In genomic region chr2:113182471-113183260, GRCh38 we compare ENCODE assay signal across 22 cellular contexts. TPM values are rescaled to one million over a fixed set of nuclear protein-coding genes. Genes with fewer than 3 reads are reported as not detected.
DNase-seq lines count a peak whose midpoint lies in the region; ATAC-seq and TF ChIP-seq lines count a peak whose summit lies in the region.
"Had no signal": no experiment of that assay in that cellular context is flagged by ENCODE, and none has a peak within 500 bp of the region (broad histone marks: within the 10 kb centered on the region; RNA-seq: fewer than 3 reads in every experiment).

No MANE protein-coding gene starts in this region.

- H3K27me3 ChIP-seq in mammary epithelial cell (ENCODE audit: insufficient read depth, low read length): no peaks in the 10 kb centered on the region
- no peaks in the 10 kb centered on the region for H3K27me3 ChIP-seq in breast epithelium
- H3K27me3 ChIP-seq in aorta (ENCODE audit: control insufficient read depth in 1 of 2, insufficient read depth in 2 of 2, low read length in 1 of 2): no peaks in the 10 kb centered on the region
- H3K27me3 ChIP-seq in transverse colon: no peaks in the 10 kb centered on the region
- H3K27me3 ChIP-seq: SJSA1, testis had no signal

- intact Hi-C loops in mammary epithelial cell (cut with micrococcal nuclease): no loop called here
- intact Hi-C loops in breast epithelium (cut with DNase I; ENCODE audit: low total_unique reads): no loop called here
- intact Hi-C loops in OCI-LY7 (cut with micrococcal nuclease; ENCODE audit: unreplicated experiment): no loop called here
- intact Hi-C loops in aorta (cut with DNase I): no loop called here
- intact Hi-C loops in transverse colon (cut with DNase I; ENCODE audit: low total_unique reads): no loop called here

- H3K9me3 ChIP-seq in mammary epithelial cell (replicated peaks; ENCODE audit: insufficient read depth, low read length): no peaks in the 10 kb centered on the region
- no peaks in the 10 kb centered on the region for H3K9me3 ChIP-seq in breast epithelium
- H3K9me3 ChIP-seq in OCI-LY7 (ENCODE audit: low read length): no peaks in the 10 kb centered on the region
- H3K9me3 ChIP-seq in aorta (ENCODE audit: control insufficient read depth, low read length): no peaks in the 10 kb centered on the region
- H3K9me3 ChIP-seq in transverse colon: no peaks in the 10 kb centered on the region
- H3K9me3 ChIP-seq: psoas muscle, SJSA1, testis had no signal

- TF ChIP-seq EP300 in transverse colon (IDR thresholded peaks at IDR 0.05; ENCODE audit: low read depth): no peak

- BruUV-seq in mammary epithelial cell (replicated peaks; lab: Mats Ljungman, UMichigan) (TSS peak; percentile 38), OCI-LY7 (replicated peaks; lab: Mats Ljungman, UMichigan) (TSS peak; percentile 8)

- peaks cover 91 to 97% of the 10 kb centered on the region in 2 donors for H3K4me1 Mint-ChIP-seq in immature natural killer cell
- H3K4me1 Mint-ChIP-seq: nephron had no signal

- H3K4me3 Mint-ChIP-seq in immature natural killer cell: peak overlapping the region in 4 of 5 donors; percentile 29 to 96 (median 89)
- H3K4me3 Mint-ChIP-seq: nephron had no signal

- H3K4me2 ChIP-seq in mammary epithelial cell (ENCODE audit: insufficient read depth, low read depth, low read length) (no peak overlapping the region), OCI-LY7 (ENCODE audit: low read length) (no peak overlapping the region)
- H3K4me2 ChIP-seq: KMS-11 had no signal

- no peaks in the 10 kb centered on the region for H3K9me3 Mint-ChIP-seq in immature natural killer cell
- H3K9me3 Mint-ChIP-seq: nephron had no signal

- DNase-seq in mammary epithelial cell (no peak), breast epithelium (ENCODE audit: low spot score in 2 of 2) (no peak), OCI-LY7 (ENCODE audit: low spot score) (no peak), immature natural killer cell (no peak), aorta (peak; percentile 43 to 48), midbrain (lab: John Stamatoyannopoulos, UW) (no peak), transverse colon (no peak)
- DNase-seq: activated CD4-positive, CD25-positive, alpha-beta regulatory T cell treated with anti-CD3 and anti-CD28 coated beads, Interleukin-2, amount 50 U/mL, for 72 hours; Calu3; foreskin melanocyte; hippocampal formation; mesenchymal stem cell; NCI-H187 treated with DMSO at 0.1 percent for 48 hours; NCI-H226; NCI-H82; psoas muscle; small intestine; T-helper 9 cell; testis had no signal

- H3K27ac ChIP-seq in mammary epithelial cell (ENCODE audit: insufficient read depth, low read depth, low read length): no peak overlapping the region
- no peak overlapping the region for H3K27ac ChIP-seq in breast epithelium
- no peak overlapping the region for H3K27ac ChIP-seq in OCI-LY7 (ENCODE audit: low read depth, low read length, poor library complexity, severe bottlenecking)
- H3K27ac ChIP-seq in aorta (ENCODE audit: low read depth in 1 of 2, low read length in 2 of 2): no peak overlapping the region
- H3K27ac ChIP-seq in transverse colon: no peak overlapping the region
- H3K27ac ChIP-seq: KMS-11, psoas muscle, SJSA1, testis had no signal

- dilution Hi-C loops in mammary epithelial cell (cut with HindIII; ENCODE audit: low sequenced_read_pairs): no loop called here

- H3K9ac ChIP-seq in mammary epithelial cell (ENCODE audit: insufficient read depth, low read length): no peak overlapping the region
- H3K9ac ChIP-seq: KMS-11 had no signal

- H2AFZ ChIP-seq in mammary epithelial cell (ENCODE audit: low read depth, low read length) (no peak overlapping the region), OCI-LY7 (ENCODE audit: low read length) (no peak overlapping the region)

- TF ChIP-seq CTCF in mammary epithelial cell (conservative IDR thresholded peaks at IDR 0.05 in 1 of 2, IDR thresholded peaks at IDR 0.05 in 1 of 2; ENCODE audit: extremely low read depth in 1 of 2, insufficient read depth in 1 of 2, low read depth in 1 of 2, low read length in 2 of 2) (no peak), breast epithelium (IDR thresholded peaks at IDR 0.05) (no peak), OCI-LY7 (conservative IDR thresholded peaks at IDR 0.05; ENCODE audit: low read length) (no peak), transverse colon (IDR thresholded peaks at IDR 0.05) (no peak)

- POLR2A ChIA-PET in OCI-LY7 (lab: Charles Lee): interaction anchor here (1.1 to 1.7 kb wide), 2 partner anchors 7 to 44 kb away, joined by 3 to 5 read pairs; no protein-coding TSS in a partner anchor

- H3K27me3 Mint-ChIP-seq in immature natural killer cell (ENCODE audit: low read depth in 3 of 3): peaks cover 2 to 4% (median 3%) of the 10 kb centered on the region in 3 donors

- CTCF ChIA-PET in mammary epithelial cell (lab: Charles Lee; ENCODE audit: low non-redundant PET): interaction anchor here (0.5 kb wide), 1 partner anchor 21 kb away, joined by 3 read pairs; no protein-coding TSS in a partner anchor
- CTCF ChIA-PET in OCI-LY7 (lab: Charles Lee; ENCODE audit: unreplicated experiment): no interaction called here

- TF ChIP-seq POLR2A in breast epithelium (IDR thresholded peaks at IDR 0.05) (no peak), transverse colon (IDR thresholded peaks at IDR 0.05) (no peak)

- peak overlapping the region; percentile 89 to 98 (median 96) for H3K27ac Mint-ChIP-seq in immature natural killer cell
- H3K27ac Mint-ChIP-seq: nephron had no signal

- ATAC-seq in aorta (ENCODE audit: low FRiP score): no peak
- ATAC-seq: psoas muscle had no signal

- no peaks in the 10 kb centered on the region for H4K20me1 ChIP-seq in mammary epithelial cell (ENCODE audit: insufficient read depth, low read length)
- peaks cover 6% of the 10 kb centered on the region for H4K20me1 ChIP-seq in OCI-LY7 (ENCODE audit: insufficient read depth, low read length)

- H3K4me1 ChIP-seq in mammary epithelial cell (ENCODE audit: insufficient read depth, low read length) (no peaks in the 10 kb centered on the region), breast epithelium (no peaks in the 10 kb centered on the region), OCI-LY7 (ENCODE audit: insufficient read depth, low read length, poor library complexity, severe bottlenecking) (peaks cover 6% of the 10 kb centered on the region), aorta (ENCODE audit: control insufficient read depth in 1 of 2, insufficient read depth in 2 of 2, low read length in 2 of 2) (no peaks in the 10 kb centered on the region), transverse colon (peaks cover 0 to 17% (median 5%) of the 10 kb centered on the region in 4 donors)
- H3K4me1 ChIP-seq: psoas muscle, SJSA1 had no signal

- H3K36me3 ChIP-seq in mammary epithelial cell (ENCODE audit: insufficient read depth, low read length) (no peaks in the 10 kb centered on the region), breast epithelium (no peaks in the 10 kb centered on the region), OCI-LY7 (ENCODE audit: insufficient read depth, low read length) (peaks cover 80% of the 10 kb centered on the region), aorta (ENCODE audit: control insufficient read depth in 1 of 2, insufficient read depth in 2 of 2, low read length in 1 of 2) (no peaks in the 10 kb centered on the region), transverse colon (no peaks in the 10 kb centered on the region)
- H3K36me3 ChIP-seq: SJSA1 had no signal

- 96% methylated on average over 12 of the region's 15 CpGs for WGBS in mammary epithelial cell (ENCODE audit: low coverage, missing lambda C conversion rate)
- 91 to 92% methylated on average over 15 of the region's 15 CpGs for WGBS in aorta, 2 donors
- 92% methylated on average over 15 of the region's 15 CpGs; no CpG with 5 or more reads in 1 of the 2 donors for WGBS in transverse colon (ENCODE audit: low coverage in 1 of 2), 2 donors

- H3K36me3 Mint-ChIP-seq in immature natural killer cell: peaks cover 4 to 22% (median 22%) of the 10 kb centered on the region in 3 donors

- in situ Hi-C loops in mammary epithelial cell (cut with MboI; ENCODE audit: low sequenced_read_pairs in 2 of 2): no loop called here
- in situ Hi-C loops in transverse colon (cut with MboI; ENCODE audit: low pct_ligation_motif_present in 1 of 4, low pct_unique_long_range_greater_than_20kb in 1 of 4, low sequenced_read_pairs in 3 of 4): no loop called here

- H3K4me3 ChIP-seq in mammary epithelial cell (replicated peaks in 1 of 3; ENCODE audit: insufficient read depth in 1 of 3, low read depth in 2 of 3, low read length in 3 of 3) (no peak overlapping the region), breast epithelium (no peak overlapping the region), OCI-LY7 (ENCODE audit: low read depth, low read length, poor library complexity, severe bottlenecking) (no peak overlapping the region), aorta (ENCODE audit: low read length in 2 of 2) (no peak overlapping the region), transverse colon (no peak overlapping the region)
- H3K4me3 ChIP-seq: psoas muscle, SJSA1, testis had no signal

- H3K79me2 ChIP-seq in mammary epithelial cell (ENCODE audit: insufficient read depth, low read length) (no peaks in the 10 kb centered on the region), OCI-LY7 (ENCODE audit: insufficient read depth, low read depth, low read length) (peaks cover 23% of the 10 kb centered on the region)

- H3K9me2 ChIP-seq in OCI-LY7 (ENCODE audit: insufficient read depth, low read length): no peaks in the 10 kb centered on the region

RNA-seq across cellular contexts. Expression of gene PSD4, which starts 8.9 kb away (rescaled TPM):
- 10 to 100 TPM; 23.8 to 28.6 TPM for total RNA-seq in mammary epithelial cell
- 12.8 TPM for polyA plus RNA-seq in mammary epithelial cell
- polyA minus RNA-seq in mammary epithelial cell: 33.5 TPM
- total RNA-seq in breast epithelium: 10 to 100 TPM in 2 of 3 donors, 1 to 10 TPM in 1; 4.3 to 61.2 (median 40.3) TPM
- 78.2 and 99.6 TPM in 2 replicates for total RNA-seq in OCI-LY7 (2014; rRNA removed; shearing (Covaris generic))
- 100 and 111 TPM in 2 replicates for total RNA-seq in OCI-LY7 (2022)
- 10 to 100 TPM; 17.0 to 72.3 (median 20.6) TPM for polyA plus RNA-seq in immature natural killer cell
- total RNA-seq in aorta: 10 to 100 TPM in 1 of 2 donors, 1 to 10 TPM in 1; 9.5 to 17.8 TPM
- 1 to 10 TPM in 1 of 2 donors, under 1 TPM in 1; 0.79 to 3.5 TPM for polyA plus RNA-seq in aorta
- 100 to 1,000 TPM in 1 of 4 donors, 10 to 100 TPM in 3; 48.2 to 193 (median 87.4) TPM for total RNA-seq in transverse colon

RNA-seq across cellular contexts. Expression of gene IL1RN, which starts 55.3 kb away (rescaled TPM):
- 10 to 100 TPM in 1 of 2 donors, 1 to 10 TPM in 1; 1.0 to 18.0 TPM for total RNA-seq in mammary epithelial cell
- polyA plus RNA-seq in mammary epithelial cell: 38.0 TPM
- 21.7 TPM for polyA minus RNA-seq in mammary epithelial cell
- total RNA-seq in breast epithelium: 1 to 10 TPM in 2 of 3 donors, under 1 TPM in 1; 0.66 to 3.8 (median 1.6) TPM
- not detected in 2 replicates for total RNA-seq in OCI-LY7 (2014; rRNA removed; shearing (Covaris generic))
- not detected in 2 replicates for total RNA-seq in OCI-LY7 (2022)
- 1 to 10 TPM in 2 of 3 donors, under 1 TPM in 1; 0.44 to 2.3 (median 1.9) TPM for polyA plus RNA-seq in immature natural killer cell
- total RNA-seq in aorta: 1 to 10 TPM; 6.0 to 7.1 TPM
- polyA plus RNA-seq in aorta: 10 to 100 TPM in 1 of 2 donors, under 1 TPM in 1; 0.74 to 11.6 TPM
- 10 to 100 TPM in 1 of 4 donors, 1 to 10 TPM in 1, under 1 TPM in 2; 0.40 to 31.8 (median 5.5) TPM for total RNA-seq in transverse colon
- total RNA-seq: SJSA1 had no signal

Comparison
In these comparisons a context has a peak if more than half of its experiments do, and no peak if none do; other contexts are left out.
1. DNase-seq: peak in aorta (2 of 2); none in mammary epithelial cell (single experiment), breast epithelium (0 of 2), OCI-LY7 (single experiment), immature natural killer cell (0 of 3), midbrain (single experiment) and transverse colon (single experiment).